In the genomic region with DNA sequence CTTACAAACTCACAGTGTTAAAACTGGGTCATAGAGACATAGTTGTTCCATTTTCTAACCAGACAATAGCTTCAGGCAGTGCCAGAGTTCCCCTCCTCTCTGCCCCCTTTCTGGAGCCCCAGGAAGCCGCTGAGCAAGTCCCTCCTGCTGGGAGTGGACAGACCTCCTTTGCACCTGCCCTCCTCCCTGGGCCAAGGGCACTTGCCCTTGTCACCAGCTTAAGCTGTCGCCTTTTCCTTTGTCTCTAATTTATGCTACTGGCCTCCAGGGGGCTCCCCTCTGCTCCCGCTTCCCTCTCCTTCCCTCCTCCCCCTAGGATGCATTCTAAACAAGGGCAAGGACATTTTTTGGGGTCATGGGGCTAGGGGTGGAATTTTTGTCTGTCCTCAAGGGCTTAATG, we compare ENCODE assay signal across 8 cellular contexts.
DNase-seq lines count a peak whose midpoint lies in the region; ATAC-seq, FAIRE-seq and TF ChIP-seq lines count a peak whose summit lies in the region.

No MANE protein-coding gene starts in this region.

- CTCF ChIA-PET in H1 (lab: Charles Lee; ENCODE audit: partially characterized antibody) = interaction anchor here (0.6 to 7.0 kb wide), 34 partner anchors 9 to 310 kb away, joined by 3 to 46 read pairs (median 4); no protein-coding TSS in a partner anchor
- CTCF ChIA-PET in activated CD8-positive, alpha-beta memory T cell treated with anti-CD3 and anti-CD28 coated beads, Interleukin-2, amount 10 ng/mL, durations not matched to agents 7 days and 5 days (lab: Charles Lee) = interaction anchor here (0.9 to 1.7 kb wide), 3 partner anchors 162 to 504 kb away, joined by 3 to 5 read pairs (median 3); no protein-coding TSS in a partner anchor

- no peaks in the 10 kb centered on the region for H3K36me3 ChIP-seq in H1 (ENCODE audit: control insufficient read depth in 2 of 4, insufficient read depth in 4 of 4, low read length in 3 of 4)

- no peak for ATAC-seq in activated CD8-positive, alpha-beta memory T cell treated with anti-CD3 and anti-CD28 coated beads, Interleukin-2, amount 10 ng/mL, durations not matched to agents 7 days and 5 days
- no peak for ATAC-seq in HG02798 (IDR thresholded peaks at IDR 0.05; ENCODE audit: poor library complexity, unreplicated experiment)

- H3K23ac ChIP-seq in H1 (ENCODE audit: insufficient read length) = no peak overlapping the region

- H2BK20ac ChIP-seq in H1 (ENCODE audit: low read length) = no peak overlapping the region

- no peaks in the 10 kb centered on the region for H3K79me1 ChIP-seq in H1 (ENCODE audit: low read depth, low read length)

- peak; percentile 60 to 72 (median 71) for TF ChIP-seq CTCF in H1 (IDR thresholded peaks at IDR 0.05; ENCODE audit: control extremely low read depth in 1 of 3, insufficient read depth in 1 of 3, low read depth in 1 of 3, low read length in 3 of 3)

- no peak overlapping the region for H4K91ac ChIP-seq in H1 (replicated peaks; ENCODE audit: insufficient read length, low read length)

- H3K4ac ChIP-seq in H1 (replicated peaks; ENCODE audit: insufficient read length, low read depth, low read length) = no peak overlapping the region

- POLR2A ChIA-PET in H1 (lab: Charles Lee; ENCODE audit: partially characterized antibody) = interaction anchor here (1.1 kb wide), 1 partner anchor 222 kb away, joined by 3 read pairs; no protein-coding TSS in a partner anchor

- H3K56ac ChIP-seq in H1 (replicated peaks; ENCODE audit: insufficient read length, low read depth, low read length) = no peak overlapping the region

- no peak overlapping the region for H3K27ac Mint-ChIP-seq in activated CD8-positive, alpha-beta memory T cell treated with anti-CD3 and anti-CD28 coated beads, Interleukin-2, amount 10 ng/mL, durations not matched to agents 7 days and 5 days

- H3K79me2 ChIP-seq in H1 (ENCODE audit: control insufficient read depth in 1 of 2, insufficient read depth in 2 of 2, low read length in 2 of 2) = no peaks in the 10 kb centered on the region; a peak in 1 of 4 replicates

- no peak overlapping the region for H2BK15ac ChIP-seq in H1 (ENCODE audit: low read length)

- peaks cover 0 to 3% (median 0%) of the 10 kb centered on the region in 4 experiments; a peak in 1 of 7 replicates for H3K27me3 ChIP-seq in H1 (replicated peaks in 1 of 4; ENCODE audit: control insufficient read depth in 3 of 4, extremely low read depth in 1 of 4, insufficient read depth in 3 of 4, low read length in 3 of 4)

- H2AK5ac ChIP-seq in H1 (ENCODE audit: low read depth, low read length) = no peak overlapping the region

- peak; percentile 30 for DNase-seq in stimulated activated CD4-positive, alpha-beta T cell treated with anti-CD3 and anti-CD28 coated beads, Interleukin-15, amount 100 ng/mL, for 24 hours
- no peak for DNase-seq in stimulated activated CD4-positive, alpha-beta T cell treated with anti-CD3 and anti-CD28 coated beads, Interleukin-4, amount 100 ng/mL, for 24 hours
- DNase-seq in NCI-H146 treated with DMSO at 0.1 percent for 48 hours (lab: John Stamatoyannopoulos, UW; ENCODE audit: unreplicated experiment) (peak; percentile 68), H1 (ENCODE audit: low read depth in 1 of 2, low spot score in 2 of 2) (peak; percentile 34 to 70), urothelium cell line (ENCODE audit: low spot score) (peak; percentile 42), NCI-H2227 (lab: John Stamatoyannopoulos, UW; ENCODE audit: unreplicated experiment) (no peak)
- no peak for DNase-seq in activated CD8-positive, alpha-beta memory T cell treated with anti-CD3 and anti-CD28 coated beads, Interleukin-2, amount 10 ng/mL, durations not matched to agents 7 days and 5 days

- FAIRE-seq in H1 (lab: Jason Lieb, UNC) (peak; percentile 74), urothelium cell line (lab: Jason Lieb, UNC) (no peak)

- H3K4me1 Mint-ChIP-seq in activated CD8-positive, alpha-beta memory T cell treated with anti-CD3 and anti-CD28 coated beads, Interleukin-2, amount 10 ng/mL, durations not matched to agents 7 days and 5 days = peaks cover 2% of the 10 kb centered on the region

- H3K27me3 Mint-ChIP-seq in activated CD8-positive, alpha-beta memory T cell treated with anti-CD3 and anti-CD28 coated beads, Interleukin-2, amount 10 ng/mL, durations not matched to agents 7 days and 5 days = no peaks in the 10 kb centered on the region

- H3K9ac ChIP-seq in H1 (replicated peaks in 1 of 4; ENCODE audit: extremely low read depth in 1 of 4, low read depth in 3 of 4, low read length in 3 of 4) = no peak overlapping the region

- no peaks in the 10 kb centered on the region; the same call in 1 of the 2 replicates for H3K23me2 ChIP-seq in H1 (ENCODE audit: low read depth, low read length)

- no peaks in the 10 kb centered on the region for H4K20me1 ChIP-seq in H1 (replicated peaks in 1 of 2; ENCODE audit: control insufficient read depth in 1 of 2, insufficient read depth in 2 of 2, low read length in 2 of 2)

- no peaks in the 10 kb centered on the region for H3K36me3 Mint-ChIP-seq in activated CD8-positive, alpha-beta memory T cell treated with anti-CD3 and anti-CD28 coated beads, Interleukin-2, amount 10 ng/mL, durations not matched to agents 7 days and 5 days

- no peak overlapping the region for H4K8ac ChIP-seq in H1 (ENCODE audit: extremely low read depth, insufficient read depth, low read length)

- no peak overlapping the region for H2BK5ac ChIP-seq in H1 (ENCODE audit: low read depth, low read length)

- H3K4me3 Mint-ChIP-seq in activated CD8-positive, alpha-beta memory T cell treated with anti-CD3 and anti-CD28 coated beads, Interleukin-2, amount 10 ng/mL, durations not matched to agents 7 days and 5 days = no peak overlapping the region

- TF ChIP-seq RAD21 in H1 (IDR thresholded peaks at IDR 0.05 in 1 of 2, conservative IDR thresholded peaks at IDR 0.05 in 1 of 2; ENCODE audit: low read depth in 2 of 2, low read length in 2 of 2) = peak; percentile 56 to 66

- 0% methylated on average over 2 of the region's 3 CpGs; no CpG with 5 or more reads in 1 of the 2 experiments for WGBS in H1 (ENCODE audit: extremely low coverage in 1 of 2, insufficient coverage in 1 of 2, insufficient read length in 1 of 2, insufficient replicate concordance in 2 of 2, low coverage in 1 of 2, low lambda C conversion rate in 2 of 2, missing lambda C conversion rate in 1 of 2), 2 experiments

- no peak overlapping the region for H3K18ac ChIP-seq in H1 (ENCODE audit: extremely low read depth, low read length)

- H3K14ac ChIP-seq in H1 (ENCODE audit: insufficient read length) = no peak overlapping the region

- no peak for TF ChIP-seq POLR2A in H1 (IDR thresholded peaks at IDR 0.05; ENCODE audit: control extremely low read depth in 1 of 2, low read depth in 2 of 2, low read length in 2 of 2)

- no peak overlapping the region for H3K4me2 ChIP-seq in H1 (ENCODE audit: insufficient read depth in 1 of 2, low read depth in 2 of 2, low read length in 2 of 2)

- H2BK120ac ChIP-seq in H1 (replicated peaks; ENCODE audit: low read depth, low read length) = no peak overlapping the region

- H2AFZ ChIP-seq in H1 (ENCODE audit: low read length) = no peak overlapping the region

- TF ChIP-seq EP300 in H1 (IDR thresholded peaks at IDR 0.05; ENCODE audit: borderline replicate concordance in 1 of 2, low read depth in 2 of 2, low read length in 2 of 2) = no peak

- no peak overlapping the region for H4K5ac ChIP-seq in H1 (ENCODE audit: insufficient read length, low read depth, low read length)

- H3K9me3 Mint-ChIP-seq in activated CD8-positive, alpha-beta memory T cell treated with anti-CD3 and anti-CD28 coated beads, Interleukin-2, amount 10 ng/mL, durations not matched to agents 7 days and 5 days (ENCODE audit: low read depth) = peaks cover 4% of the 10 kb centered on the region

- no peaks in the 10 kb centered on the region for H3K9me3 ChIP-seq in H1 (ENCODE audit: insufficient read depth in 2 of 2, low read depth in 1 of 2, low read length in 1 of 2)

- peaks cover 0 to 5% (median 2%) of the 10 kb centered on the region in 4 experiments; a peak in 6 of 7 replicates for H3K4me1 ChIP-seq in H1 (replicated peaks in 1 of 4; ENCODE audit: control insufficient read depth in 3 of 4, insufficient read depth in 4 of 4, low read length in 3 of 4)

- no peak overlapping the region for H2BK12ac ChIP-seq in H1 (ENCODE audit: low read depth, low read length)

- H3K27ac ChIP-seq in H1 (ENCODE audit: low read depth, low read length) = no peak overlapping the region

- H3K4me3 ChIP-seq in H1 (ENCODE audit: extremely low read depth in 1 of 4, insufficient read depth in 2 of 4, low read depth in 3 of 4, low read length in 4 of 4) = no peak overlapping the region

TF ChIP-seq in H1, 55 proteins besides CTCF, POLR2A, EP300 and RAD21:
- no peak for TF ChIP-seq HDAC6 (IDR thresholded peaks at IDR 0.05; ENCODE audit: low read depth, low read length)
- TF ChIP-seq POLR2AphosphoS5 (IDR thresholded peaks at IDR 0.05; ENCODE audit: low read depth, low read length) = no peak
- no peak for TF ChIP-seq YY1 (IDR thresholded peaks at IDR 0.05; ENCODE audit: low read depth, low read length)
- no peak for TF ChIP-seq CTBP2 (IDR thresholded peaks at IDR 0.05; ENCODE audit: borderline replicate concordance, insufficient read depth, insufficient read length, low read length)
- TF ChIP-seq TAF1 (IDR thresholded peaks at IDR 0.05; ENCODE audit: low read depth, low read length) = no peak
- no peak for TF ChIP-seq BCL11A (IDR thresholded peaks at IDR 0.05; ENCODE audit: low read depth in 2 of 2, low read length in 2 of 2)
- no peak for TF ChIP-seq CREB1 (IDR thresholded peaks at IDR 0.05)

Comparison
In these comparisons a context has a peak if more than half of its experiments do, and no peak if none do; other contexts are left out.
1. DNase-seq: peak in stimulated activated CD4-positive, alpha-beta T cell treated with anti-CD3 and anti-CD28 coated beads, Interleukin-15, amount 100 ng/mL, for 24 hours (single experiment), NCI-H146 treated with DMSO at 0.1 percent for 48 hours (single experiment), H1 (2 of 2) and urothelium cell line (single experiment); none in stimulated activated CD4-positive, alpha-beta T cell treated with anti-CD3 and anti-CD28 coated beads, Interleukin-4, amount 100 ng/mL, for 24 hours (single experiment), activated CD8-positive, alpha-beta memory T cell treated with anti-CD3 and anti-CD28 coated beads, Interleukin-2, amount 10 ng/mL, durations not matched to agents 7 days and 5 days (single experiment) and NCI-H2227 (single experiment).